In genomic region chr9:24881361-24881760, GRCh38 we compare ENCODE assay signal across 34 cellular contexts.
"Had no signal": no experiment of that assay in that cellular context is flagged by ENCODE, and none has a peak within 500 bp of the region (broad histone marks: within the 10 kb centered on the region; RNA-seq: fewer than 3 reads in every experiment).

No MANE protein-coding gene starts in this region.

- ATAC-seq: body of pancreas; gastroesophageal sphincter; naive thymus-derived CD8-positive, alpha-beta T cell; stimulated activated naive B cell treated with anti-CD40 and anti-IgM and Interleukin-4, amounts not matched to agents 10 μg/mL and 1 μg/mL and 100 μg/mL, for 72 hours had no signal

- H3K4me2 ChIP-seq: smooth muscle cell had no signal

- H3K4me3 ChIP-seq: adrenal gland, body of pancreas, colonic mucosa, gastroesophageal sphincter, right atrium auricular region, smooth muscle cell, stomach, thyroid gland, upper lobe of left lung had no signal

- H3K4me1 Mint-ChIP-seq: activated CD4-positive, alpha-beta T cell treated with anti-CD3 and anti-CD28 coated beads, Interleukin-2, amount 10 ng/mL, durations not matched to agents 24 days and 14 days; activated naive CD8-positive, alpha-beta T cell treated with anti-CD3 and anti-CD28 coated beads for 36 hours; immature natural killer cell; naive thymus-derived CD8-positive, alpha-beta T cell; stimulated activated naive B cell treated with anti-CD40 and anti-IgM and Interleukin-4, amounts not matched to agents 10 μg/mL and 1 μg/mL and 100 μg/mL, for 72 hours had no signal

- DNase-seq: activated CD4-positive, alpha-beta memory T cell treated with anti-CD3 and anti-CD28 coated beads for 36 hours; activated CD4-positive, alpha-beta T cell treated with anti-CD3 and anti-CD28 coated beads, Interleukin-2, amount 10 ng/mL, durations not matched to agents 24 days and 14 days; activated CD4-positive, CD25-positive, alpha-beta regulatory T cell treated with anti-CD3 and anti-CD28 coated beads, Interleukin-2, amount 50 U/mL, for 72 hours; activated CD8-positive, alpha-beta memory T cell treated with anti-CD3 and anti-CD28 coated beads, Interleukin-2, amount 50 U/mL, for 4 hours; activated effector memory CD4-positive, alpha-beta T cell treated with anti-CD3 and anti-CD28 coated beads, Interleukin-2, amount 50 U/mL, for 16 hours; activated naive CD4-positive, alpha-beta T cell treated with anti-CD3 and anti-CD28 coated beads for 36 hours; activated naive CD8-positive, alpha-beta T cell treated with anti-CD3 and anti-CD28 coated beads for 36 hours; activated T-cell treated with anti-CD3 and anti-CD28 coated beads, Interleukin-2, amount 50 U/mL, for 1 hour; adrenal gland; aorta; body of pancreas; cerebellar nuclear complex; colonic mucosa; effector CD8-positive, alpha-beta T cell; head of caudate nucleus; hippocampal formation; immature natural killer cell; kidney; mesenchymal stem cell; naive thymus-derived CD8-positive, alpha-beta T cell; occipital lobe; stimulated activated CD4-positive, alpha-beta T cell treated with anti-CD3 and anti-CD28 coated beads, Interleukin-1b, Interleukin-23, amount 100 ng/mL, for 48 hours; stimulated activated CD4-positive, alpha-beta T cell treated with anti-CD3 and anti-CD28 coated beads, Interleukin-4, amount 100 ng/mL, for 4 hours; stimulated activated CD8-positive, alpha-beta memory T cell treated with anti-CD3 and anti-CD28 coated beads, Interleukin-4, amount 100 ng/mL, for 48 hours; stimulated activated naive B cell treated with anti-CD40 and anti-IgM and Interleukin-4, amounts not matched to agents 10 μg/mL and 1 μg/mL and 100 μg/mL, for 72 hours; stomach; T-helper 9 cell; thyroid gland; upper lobe of left lung had no signal

- H3K9me3 Mint-ChIP-seq: neural crest cell had no signal

- H3K27me3 Mint-ChIP-seq: activated CD4-positive, alpha-beta memory T cell treated with anti-CD3 and anti-CD28 coated beads for 36 hours; activated CD4-positive, alpha-beta T cell treated with anti-CD3 and anti-CD28 coated beads, Interleukin-2, amount 10 ng/mL, durations not matched to agents 24 days and 14 days; activated naive CD8-positive, alpha-beta T cell treated with anti-CD3 and anti-CD28 coated beads for 36 hours; naive thymus-derived CD8-positive, alpha-beta T cell; stimulated activated naive B cell treated with anti-CD40 and anti-IgM and Interleukin-4, amounts not matched to agents 10 μg/mL and 1 μg/mL and 100 μg/mL, for 72 hours had no signal

- H3K36me3 ChIP-seq: adrenal gland, colonic mucosa, gastroesophageal sphincter, right atrium auricular region, stomach, thyroid gland, upper lobe of left lung had no signal

- H3K27ac Mint-ChIP-seq: activated CD4-positive, alpha-beta memory T cell treated with anti-CD3 and anti-CD28 coated beads for 36 hours; activated CD4-positive, alpha-beta T cell treated with anti-CD3 and anti-CD28 coated beads, Interleukin-2, amount 10 ng/mL, durations not matched to agents 24 days and 14 days; activated naive CD4-positive, alpha-beta T cell treated with anti-CD3 and anti-CD28 coated beads for 36 hours; activated naive CD8-positive, alpha-beta T cell treated with anti-CD3 and anti-CD28 coated beads for 36 hours; activated T-helper 1 cell treated with anti-CD3 and anti-CD28 coated beads, Interleukin-12 subunit alpha, Interleukin-12 subunit beta, Interleukin-2, Interleukin-4 antibody, amounts not matched to agents 30 ng/mL and 10 ng/mL and 1 ng/mL, durations not matched to agents 14 hours and 24 hours and 36 hours; immature natural killer cell; naive thymus-derived CD8-positive, alpha-beta T cell; stimulated activated naive B cell treated with anti-CD40 and anti-IgM and Interleukin-4, amounts not matched to agents 10 μg/mL and 1 μg/mL and 100 μg/mL, for 72 hours had no signal

- H3K4me1 ChIP-seq: adrenal gland, body of pancreas, colonic mucosa, gastroesophageal sphincter, right atrium auricular region, stomach, thyroid gland, upper lobe of left lung had no signal

- H3K27ac ChIP-seq: adrenal gland, body of pancreas, colonic mucosa, gastroesophageal sphincter, right atrium auricular region, stomach, thyroid gland, upper lobe of left lung had no signal

- H3K4me3 Mint-ChIP-seq: activated CD4-positive, alpha-beta memory T cell treated with anti-CD3 and anti-CD28 coated beads for 36 hours; activated CD4-positive, alpha-beta T cell treated with anti-CD3 and anti-CD28 coated beads, Interleukin-2, amount 10 ng/mL, durations not matched to agents 24 days and 14 days; activated naive CD4-positive, alpha-beta T cell treated with anti-CD3 and anti-CD28 coated beads for 36 hours; activated naive CD8-positive, alpha-beta T cell treated with anti-CD3 and anti-CD28 coated beads for 36 hours; activated T-helper 1 cell treated with anti-CD3 and anti-CD28 coated beads, Interleukin-12 subunit alpha, Interleukin-12 subunit beta, Interleukin-2, Interleukin-4 antibody, amounts not matched to agents 30 ng/mL and 10 ng/mL and 1 ng/mL, durations not matched to agents 14 hours and 24 hours and 36 hours; immature natural killer cell; naive thymus-derived CD8-positive, alpha-beta T cell; neural crest cell; stimulated activated naive B cell treated with anti-CD40 and anti-IgM and Interleukin-4, amounts not matched to agents 10 μg/mL and 1 μg/mL and 100 μg/mL, for 72 hours had no signal

- H3K27me3 ChIP-seq: adrenal gland, body of pancreas, colonic mucosa, gastroesophageal sphincter, right atrium auricular region, stomach, thyroid gland, upper lobe of left lung had no signal

- H3K36me3 Mint-ChIP-seq: activated CD4-positive, alpha-beta memory T cell treated with anti-CD3 and anti-CD28 coated beads for 36 hours; activated naive CD8-positive, alpha-beta T cell treated with anti-CD3 and anti-CD28 coated beads for 36 hours; immature natural killer cell; stimulated activated naive B cell treated with anti-CD40 and anti-IgM and Interleukin-4, amounts not matched to agents 10 μg/mL and 1 μg/mL and 100 μg/mL, for 72 hours had no signal

- H3K9me3 ChIP-seq: adrenal gland, body of pancreas, colonic mucosa, gastroesophageal sphincter, right atrium auricular region, stomach, thyroid gland, upper lobe of left lung had no signal
